24 cellular contexts compared by ENCODE assay signal in the genomic region with DNA sequence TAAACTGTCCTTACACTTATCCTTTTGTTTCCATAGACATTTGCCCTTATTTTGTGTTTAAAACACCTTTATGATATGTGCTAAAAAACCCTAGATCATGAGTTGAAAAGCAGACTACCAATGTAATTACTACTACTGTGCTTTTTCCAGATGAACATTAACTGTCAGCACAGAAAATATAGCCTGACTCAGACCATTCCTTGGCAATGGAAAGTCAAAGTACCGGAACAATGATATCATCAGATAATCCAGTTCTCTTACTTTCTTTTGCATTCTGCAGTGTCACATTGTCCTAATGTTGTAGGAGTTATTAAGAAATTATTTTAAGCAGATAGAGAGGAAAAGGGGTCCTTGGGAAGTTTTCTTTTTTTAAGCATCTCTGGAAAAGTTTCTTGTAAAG.
DNase-seq lines count a peak whose midpoint lies in the region; TF ChIP-seq lines count a peak whose summit lies in the region.
"Had no signal": no experiment of that assay in that cellular context is flagged by ENCODE, and none has a peak within 500 bp of the region (broad histone marks: within the 10 kb centered on the region; RNA-seq: fewer than 3 reads in every experiment).

No MANE protein-coding gene starts in this region.

- H3K27ac ChIP-seq in ovary: no peak overlapping the region
- H3K27ac ChIP-seq: esophagus squamous epithelium, heart right ventricle, prostate gland, testis, vagina had no signal

- peak; percentile 3 for DNase-seq in HCEC 1CT
- peak; percentile 36 for DNase-seq in astrocyte of the spinal cord (ENCODE audit: low read depth, low spot score)
- peak; percentile 28 for DNase-seq in fibroblast of villous mesenchyme (ENCODE audit: low read depth)
- peak; percentile 44 for DNase-seq in retinal pigment epithelial cell (ENCODE audit: low read depth)
- DNase-seq in islet precursor cell: no peak
- no peak for DNase-seq in ovary
- no peak for DNase-seq in LoVo (ENCODE audit: low spot score)
- DNase-seq: activated CD4-positive, alpha-beta T cell treated with anti-CD3 and anti-CD28 coated beads for 36 hours; activated naive CD4-positive, alpha-beta T cell treated with Interleukin-2 at 50 U/mL for 16 hours; activated T-cell treated with anti-CD3 and anti-CD28 coated beads, Interleukin-2, amount 50 U/mL, for 4 hours; anterior cingulate cortex; CD4-positive, alpha-beta T cell; cerebellar nuclear complex; DMS 273 treated with DMSO at 0.1 percent for 48 hours; effector CD8-positive, alpha-beta T cell; esophagus squamous epithelium; H7; heart right ventricle; KBM-7; NCI-H1694; stimulated activated CD4-positive, alpha-beta T cell treated with anti-CD3 and anti-CD28 coated beads, Interleukin-1b, Interleukin-23, amount 100 ng/mL, for 48 hours; testis had no signal

- in situ Hi-C loops in astrocyte of the spinal cord (cut with HindIII; ENCODE audit: low sequenced_read_pairs): no loop called here

- TF ChIP-seq EP300 in ovary (IDR thresholded peaks at IDR 0.05): no peak

- H3K36me3 ChIP-seq in ovary: no peaks in the 10 kb centered on the region
- H3K36me3 ChIP-seq: esophagus squamous epithelium, heart right ventricle, prostate gland, vagina had no signal

- H3K4me1 ChIP-seq in ovary (ENCODE audit: insufficient read depth): no peaks in the 10 kb centered on the region
- H3K4me1 ChIP-seq: heart right ventricle, prostate gland, testis, vagina had no signal

- 18 to 30% (median 19%) methylated on average over 1 of the region's 1 CpG for WGBS in ovary, 3 donors

- no peak for TF ChIP-seq CTCF in astrocyte of the spinal cord (IDR thresholded peaks at IDR 0.05; ENCODE audit: low read depth, low read length)
- TF ChIP-seq CTCF in fibroblast of villous mesenchyme (IDR thresholded peaks at IDR 0.05; ENCODE audit: insufficient read depth, low read depth, low read length): no peak
- no peak for TF ChIP-seq CTCF in retinal pigment epithelial cell (conservative IDR thresholded peaks at IDR 0.05; ENCODE audit: low read depth, low read length)
- TF ChIP-seq CTCF in ovary (IDR thresholded peaks at IDR 0.05): no peak

- H3K4me3 ChIP-seq in astrocyte of the spinal cord (ENCODE audit: low read depth, low read length) (no peak overlapping the region), fibroblast of villous mesenchyme (ENCODE audit: low read depth, low read length) (no peak overlapping the region), retinal pigment epithelial cell (ENCODE audit: low read length) (no peak overlapping the region), ovary (no peak overlapping the region)
- H3K4me3 ChIP-seq: esophagus squamous epithelium, heart right ventricle, prostate gland, testis, vagina had no signal

- H3K27me3 ChIP-seq in ovary: no peaks in the 10 kb centered on the region
- H3K27me3 ChIP-seq: esophagus squamous epithelium, heart right ventricle, testis, vagina had no signal

- no peaks in the 10 kb centered on the region for H3K9me3 ChIP-seq in ovary
- H3K9me3 ChIP-seq: esophagus squamous epithelium, prostate gland, testis, vagina had no signal

- intact Hi-C loops in ovary (cut with DNase I): no loop called here

- no peak for TF ChIP-seq POLR2A in ovary (IDR thresholded peaks at IDR 0.05)

Comparison
In these comparisons a context has a peak if more than half of its experiments do, and no peak if none do; other contexts are left out.
1. DNase-seq: peak in HCEC 1CT (single experiment), astrocyte of the spinal cord (single experiment), fibroblast of villous mesenchyme (single experiment) and retinal pigment epithelial cell (single experiment); none in islet precursor cell (single experiment), ovary (0 of 5) and LoVo (single experiment).